Comparison of ENCODE assay signal across 9 cellular contexts in the genomic region with DNA sequence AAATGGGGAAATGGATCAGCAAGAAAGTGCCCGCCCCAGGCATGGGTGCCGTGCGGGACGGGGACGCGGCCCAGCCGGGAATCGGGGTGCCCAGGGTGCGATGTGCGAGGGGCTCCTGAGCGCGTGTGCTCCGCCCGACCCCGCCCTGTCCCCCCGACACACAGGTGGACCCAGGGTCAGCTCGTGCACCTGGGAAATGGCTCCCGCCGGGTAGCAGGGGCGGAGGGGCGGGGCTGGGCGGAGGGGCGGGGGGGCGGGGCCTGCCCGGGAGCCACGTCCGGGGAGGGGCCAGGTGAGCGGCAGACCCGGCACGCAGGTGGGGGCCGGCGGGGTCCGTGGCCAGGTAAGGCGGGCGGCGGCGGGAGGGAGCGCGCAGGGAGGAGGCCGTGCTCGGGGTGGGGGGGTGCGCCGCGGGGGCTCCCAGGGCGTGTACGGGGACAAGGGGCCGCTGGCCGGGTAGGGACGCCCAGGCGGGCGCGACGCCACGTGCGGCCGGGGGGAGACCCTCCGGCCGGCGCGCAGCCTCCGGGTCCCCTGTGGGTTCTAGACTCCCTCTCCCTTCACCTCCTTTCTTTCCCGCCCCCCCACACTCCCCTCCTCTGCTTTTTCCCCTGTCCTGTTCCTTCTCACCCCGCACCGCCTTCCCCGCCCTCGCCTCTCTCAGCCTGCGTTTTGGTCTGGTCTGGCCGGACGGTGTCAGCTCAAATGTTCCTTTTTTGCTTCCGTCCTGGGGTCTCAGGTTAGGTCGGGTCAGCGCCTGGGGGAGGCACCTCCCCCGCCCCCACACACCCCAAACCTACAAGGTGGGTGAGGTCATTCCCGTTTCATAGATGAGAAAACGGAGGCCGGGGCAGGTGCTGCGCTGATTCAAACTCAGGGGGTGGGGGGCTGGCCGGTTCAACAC. TPM values are rescaled to one million over a fixed set of nuclear protein-coding genes. Genes with fewer than 3 reads are reported as not detected.
A peak's percentile ranks its signal among the peaks of the same experiment; 100 is the strongest.
DNase-seq lines count a peak whose midpoint lies in the region; ATAC-seq, FAIRE-seq and TF ChIP-seq lines count a peak whose summit lies in the region.
"Had no signal": no experiment of that assay in that cellular context is flagged by ENCODE, and none has a peak within 500 bp of the region (broad histone marks: within the 10 kb centered on the region; RNA-seq: fewer than 3 reads in every experiment).

A gene (plus strand): TSS at position 291 of the 904 bp plus-strand sequence. CDS start 33,953 bp downstream, outside the sequence.

- H3K9me3 ChIP-seq in SJCRH30 (replicated peaks) (no peaks in the 10 kb centered on the region), hepatocyte (ENCODE audit: low read depth) (no peaks in the 10 kb centered on the region), small intestine (ENCODE audit: control insufficient read depth, low read depth) (no peaks in the 10 kb centered on the region)

- H3K36me3 ChIP-seq in SJCRH30 (no peaks in the 10 kb centered on the region), hepatocyte (replicated peaks; ENCODE audit: insufficient read depth, low read depth) (no peaks in the 10 kb centered on the region), small intestine (ENCODE audit: control insufficient read depth in 2 of 2, insufficient read depth in 2 of 2, low read length in 2 of 2) (no peaks in the 10 kb centered on the region)
- H3K36me3 ChIP-seq: right atrium auricular region had no signal

- H4K20me1 ChIP-seq in hepatocyte (ENCODE audit: insufficient read depth, poor library complexity, severe bottlenecking) = no peaks in the 10 kb centered on the region

- H3K27ac ChIP-seq in SJCRH30 = no peak within 1 kb of the TSS
- peak within 1 kb of the TSS; percentile 94 for H3K27ac ChIP-seq in hepatocyte
- no peak within 1 kb of the TSS for H3K27ac ChIP-seq in small intestine (ENCODE audit: low read depth in 1 of 2, low read length in 1 of 2)
- H3K27ac ChIP-seq: right atrium auricular region had no signal

- no peaks in the 10 kb centered on the region for H3K9me2 ChIP-seq in hepatocyte (replicated peaks; ENCODE audit: insufficient read depth)

- H3K4me1 ChIP-seq in SJCRH30 = 0 out of 2 replicates have a peak, but pooled peaks cover 5% of the 10 kb centered on the region
- H3K4me1 ChIP-seq in hepatocyte (ENCODE audit: insufficient read depth) = peaks cover 34% of the 10 kb centered on the region
- H3K4me1 ChIP-seq in small intestine (ENCODE audit: control insufficient read depth in 2 of 2, insufficient read depth in 1 of 2, low read depth in 1 of 2, low read length in 1 of 2) = peaks cover 0 to 2% of the 10 kb centered on the region in 2 donors

- peaks cover 25% of the 10 kb centered on the region for H3K79me2 ChIP-seq in hepatocyte

- H2AFZ ChIP-seq in hepatocyte = peak within 1 kb of the TSS; percentile 78

- H3K4me2 ChIP-seq in hepatocyte = peak within 1 kb of the TSS; percentile 92

- ATAC-seq in HG03460 (IDR thresholded peaks at IDR 0.05; ENCODE audit: unreplicated experiment) = no peak
- ATAC-seq in HG02678 (IDR thresholded peaks at IDR 0.05; ENCODE audit: unreplicated experiment) = no peak
- no peak for ATAC-seq in HG02610 (IDR thresholded peaks at IDR 0.05; ENCODE audit: unreplicated experiment)

- H3K27me3 ChIP-seq in SJCRH30 (no peaks in the 10 kb centered on the region), hepatocyte (no peaks in the 10 kb centered on the region), small intestine (ENCODE audit: control insufficient read depth in 2 of 2, insufficient read depth in 2 of 2, low read length in 2 of 2) (peaks cover 0 to 3% of the 10 kb centered on the region in 2 donors)

- H3K4me3 ChIP-seq in SJCRH30 (0 out of 2 replicates have a peak within 1 kb of the TSS, but pooled peaks have one; percentile 1), hepatocyte (peak within 1 kb of the TSS; percentile 57), small intestine (ENCODE audit: low read depth in 1 of 2, low read length in 2 of 2) (peak within 1 kb of the TSS; percentile 48 to 49)

- no peak for FAIRE-seq in small intestine (lab: Jason Lieb, UNC)

- TF ChIP-seq CTCF in hepatocyte (IDR thresholded peaks at IDR 0.05; ENCODE audit: poor library complexity) = no peak

- WGBS in hepatocyte (ENCODE audit: low lambda C conversion rate, missing lambda C conversion rate) = 8% methylated on average over 24 of the region's 78 CpGs
- 2 to 5% (median 2%) methylated on average over 32 to 78 of the region's 78 CpGs for WGBS in small intestine, 3 donors

- DNase-seq in NCI-H2029 (lab: John Stamatoyannopoulos, UW) (peak; percentile 41), NCI-H2029 treated with DMSO at 0.1 percent for 48 hours (lab: John Stamatoyannopoulos, UW) (no peak), SJCRH30 (no peak), hepatocyte (ENCODE audit: low spot score) (peak; percentile 86), small intestine (peak; percentile 68)

RNA-seq across cellular contexts. Expression of the gene that starts here (rescaled TPM):
- total RNA-seq in SJCRH30 (2014; rRNA removed; shearing (Covaris generic)) = 19.4 and 32.4 TPM in 2 replicates
- 24.0 and 25.2 TPM in 2 replicates for total RNA-seq in hepatocyte
- polyA plus RNA-seq in hepatocyte = 50.4 and 62.8 TPM in 2 replicates
- polyA plus RNA-seq in small intestine = 10 to 100 TPM in 1 of 3 donors, 1 to 10 TPM in 2; 1.6 to 11.9 (median 6.8) TPM

Comparison
In these comparisons a context has a peak if more than half of its experiments do, and no peak if none do; other contexts are left out.
1. DNase-seq: peak in NCI-H2029 (single experiment), hepatocyte (single experiment) and small intestine (single experiment); none in NCI-H2029 treated with DMSO at 0.1 percent for 48 hours (single experiment) and SJCRH30 (0 of 2).
2. H3K4me3 ChIP-seq: peak in every context shown above with its lines; median percentile 57 in hepatocyte; 48 in small intestine; 1 in SJCRH30.